1 cellular context compared by ENCODE assay signal in genomic region chr11:112315861-112316739, GRCh38.
TF ChIP-seq lines count a peak whose summit lies in the region.

No MANE protein-coding gene starts in this region.

TF ChIP-seq in H1, 55 proteins besides CTCF, POLR2A, EP300 and RAD21 (continued from another document):
- no peak for TF ChIP-seq USF2 (IDR thresholded peaks at IDR 0.05; ENCODE audit: low read length)
- no peak for TF ChIP-seq CHD2 (IDR thresholded peaks at IDR 0.05; ENCODE audit: low read length)
- no peak for TF ChIP-seq ATF2 (IDR thresholded peaks at IDR 0.05; ENCODE audit: low read length)
- TF ChIP-seq KDM1A (IDR thresholded peaks at IDR 0.05; ENCODE audit: borderline replicate concordance, low read length): no peak
